1 cellular context compared by ENCODE assay signal in the genomic region with DNA sequence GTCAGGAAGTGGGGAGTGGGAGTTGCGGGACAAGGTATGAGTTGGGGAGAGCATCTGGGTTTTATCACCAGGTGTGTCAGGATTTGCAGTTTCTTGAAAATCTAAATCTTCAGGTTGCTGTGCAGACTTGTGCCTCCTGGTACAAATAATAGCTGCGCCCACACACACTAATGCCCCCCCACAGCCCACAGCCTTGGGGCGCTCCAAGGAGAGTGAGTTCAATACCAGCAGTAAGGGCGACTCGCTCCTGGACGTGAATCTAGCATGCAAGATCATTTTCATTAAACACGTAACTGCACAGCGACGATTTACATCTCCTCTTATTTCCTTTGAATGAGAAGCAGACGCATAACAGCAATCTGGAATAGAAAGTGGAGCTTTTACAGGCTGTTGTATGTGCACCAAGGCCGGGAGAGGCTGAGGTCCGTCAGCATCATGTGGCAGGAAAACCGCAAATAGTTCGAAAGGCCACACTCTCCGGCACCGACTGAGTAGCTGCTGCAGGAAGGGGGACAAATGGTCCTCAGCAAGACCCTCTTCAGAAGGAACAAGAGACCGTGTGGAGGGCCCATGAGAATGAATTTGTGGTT.
TF ChIP-seq lines count a peak whose summit lies in the region.

No MANE protein-coding gene starts in this region.

TF ChIP-seq in GM23338, 12 proteins besides CTCF, POLR2A, EP300 and RAD21 (continued from another document):
- TF ChIP-seq, protein P1, sequence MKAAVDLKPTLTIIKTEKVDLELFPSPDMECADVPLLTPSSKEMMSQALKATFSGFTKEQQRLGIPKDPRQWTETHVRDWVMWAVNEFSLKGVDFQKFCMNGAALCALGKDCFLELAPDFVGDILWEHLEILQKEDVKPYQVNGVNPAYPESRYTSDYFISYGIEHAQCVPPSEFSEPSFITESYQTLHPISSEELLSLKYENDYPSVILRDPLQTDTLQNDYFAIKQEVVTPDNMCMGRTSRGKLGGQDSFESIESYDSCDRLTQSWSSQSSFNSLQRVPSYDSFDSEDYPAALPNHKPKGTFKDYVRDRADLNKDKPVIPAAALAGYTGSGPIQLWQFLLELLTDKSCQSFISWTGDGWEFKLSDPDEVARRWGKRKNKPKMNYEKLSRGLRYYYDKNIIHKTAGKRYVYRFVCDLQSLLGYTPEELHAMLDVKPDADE (IDR thresholded peaks at IDR 0.05) = no peak
